8 cellular contexts compared by ENCODE assay signal in genomic region chr2:10301946-10302478, GRCh38. TPM values are rescaled to one million over a fixed set of nuclear protein-coding genes. Genes with fewer than 3 reads are reported as not detected.
DNase-seq lines count a peak whose midpoint lies in the region; ATAC-seq and TF ChIP-seq lines count a peak whose summit lies in the region.

No MANE protein-coding gene starts in this region.

- H3K79me2 ChIP-seq in Loucy (ENCODE audit: insufficient read depth, low read length) (peaks cover 47% of the 10 kb centered on the region), mammary epithelial cell (ENCODE audit: insufficient read depth, low read length) (peaks cover 42% of the 10 kb centered on the region)

- H3K27me3 ChIP-seq in Loucy (ENCODE audit: insufficient read depth, low read length, poor library complexity, severe bottlenecking) (no peaks in the 10 kb centered on the region), mammary epithelial cell (ENCODE audit: insufficient read depth, low read length) (no peaks in the 10 kb centered on the region)

- H3K9ac ChIP-seq in Loucy (ENCODE audit: low read depth, low read length, poor library complexity, severe bottlenecking) (peak overlapping the region; percentile 86), mammary epithelial cell (ENCODE audit: insufficient read depth, low read length) (no peak overlapping the region)

- BruUV-seq in mammary epithelial cell (replicated peaks; lab: Mats Ljungman, UMichigan), result TSS peak; percentile 40

- H3K4me2 ChIP-seq in Loucy (ENCODE audit: low read depth, low read length, poor library complexity, severe bottlenecking) (peak overlapping the region; percentile 96), mammary epithelial cell (ENCODE audit: insufficient read depth, low read depth, low read length) (peak overlapping the region; percentile 83)

- H3K36me3 ChIP-seq in Loucy (ENCODE audit: insufficient read depth, low read length), result no peaks in the 10 kb centered on the region
- no peaks in the 10 kb centered on the region for H3K36me3 ChIP-seq in mammary epithelial cell (ENCODE audit: insufficient read depth, low read length)

- H3K27me3 Mint-ChIP-seq in naive B cell, result no peaks in the 10 kb centered on the region

- TF ChIP-seq CTCF in Loucy (conservative IDR thresholded peaks at IDR 0.05; ENCODE audit: low read length) (no peak), mammary epithelial cell (conservative IDR thresholded peaks at IDR 0.05 in 1 of 2, IDR thresholded peaks at IDR 0.05 in 1 of 2; ENCODE audit: extremely low read depth in 1 of 2, insufficient read depth in 1 of 2, low read depth in 1 of 2, low read length in 2 of 2) (no peak)

- no peaks in the 10 kb centered on the region for H3K9me2 ChIP-seq in Loucy (replicated peaks; ENCODE audit: low read depth, low read length)

- H3F3A ChIP-seq in Loucy (ENCODE audit: low read depth), result no peaks in the 10 kb centered on the region

- peaks cover 56% of the 10 kb centered on the region for H3K4me1 ChIP-seq in Loucy (ENCODE audit: insufficient read depth, low read length, poor library complexity, severe bottlenecking)
- peaks cover 25% of the 10 kb centered on the region for H3K4me1 ChIP-seq in mammary epithelial cell (ENCODE audit: insufficient read depth, low read length)

- DNase-seq in CD1c-positive myeloid dendritic cell (ENCODE audit: extremely low spot score), result peak; percentile 25
- DNase-seq in mammary epithelial cell, result no peak
- DNase-seq in naive B cell, result no peak
- DNase-seq in hepatic stellate cell (ENCODE audit: low spot score), result no peak

- H2AFZ ChIP-seq in Loucy (ENCODE audit: low read length) (peak overlapping the region; percentile 74; the same call in 1 of the 2 replicates), mammary epithelial cell (ENCODE audit: low read depth, low read length) (peak overlapping the region; percentile 62)

- H3K9me3 ChIP-seq in Loucy (ENCODE audit: insufficient read depth, low read depth, low read length) (no peaks in the 10 kb centered on the region), mammary epithelial cell (replicated peaks; ENCODE audit: insufficient read depth, low read length) (no peaks in the 10 kb centered on the region)

- peaks cover 40 to 59% (median 58%) of the 10 kb centered on the region in 3 donors for H3K4me1 Mint-ChIP-seq in naive B cell

- ATAC-seq in naive B cell (ENCODE audit: low read depth in 2 of 2), result no peak
- no peak for ATAC-seq in HG03460 (IDR thresholded peaks at IDR 0.05; ENCODE audit: unreplicated experiment)
- no peak for ATAC-seq in HG03432 (IDR thresholded peaks at IDR 0.05; ENCODE audit: unreplicated experiment)
- ATAC-seq in GM19467 (IDR thresholded peaks at IDR 0.05; ENCODE audit: unreplicated experiment), result no peak

- 18% methylated on average over 8 of the region's 29 CpGs for WGBS in mammary epithelial cell (ENCODE audit: low coverage, missing lambda C conversion rate)

- intact Hi-C loops in mammary epithelial cell (cut with micrococcal nuclease), result loop anchor here (1.0 to 10.0 kb wide), 3 partner anchors 106 to 363 kb away; no protein-coding TSS in a partner anchor

- H3K4me3 Mint-ChIP-seq in naive B cell, result peak overlapping the region; percentile 69 to 97 (median 86)

- peaks cover 26% of the 10 kb centered on the region for H4K20me1 ChIP-seq in Loucy (ENCODE audit: insufficient read depth, low read length, poor library complexity, severe bottlenecking)
- no peaks in the 10 kb centered on the region for H4K20me1 ChIP-seq in mammary epithelial cell (ENCODE audit: insufficient read depth, low read length)

- H3K36me3 Mint-ChIP-seq in naive B cell, result no peaks in the 10 kb centered on the region

- dilution Hi-C loops in mammary epithelial cell (cut with HindIII; ENCODE audit: low sequenced_read_pairs), result no loop called here

- peaks cover 0 to 2% (median 0%) of the 10 kb centered on the region in 7 donors for H3K9me3 Mint-ChIP-seq in naive B cell

- H3K4me3 ChIP-seq in Loucy (ENCODE audit: low read length, poor library complexity, severe bottlenecking) (peak overlapping the region; percentile 77), mammary epithelial cell (replicated peaks in 1 of 3; ENCODE audit: insufficient read depth in 1 of 3, low read depth in 2 of 3, low read length in 3 of 3) (peak overlapping the region in 1 of 3 experiments; percentile 70)

- in situ Hi-C loops in mammary epithelial cell (cut with MboI; ENCODE audit: low sequenced_read_pairs in 2 of 2), result loop anchor here in 1 of 2 donors (10.0 kb wide), 2 partner anchors 103 to 177 kb away; partner anchors contain the start of gene RRM2

- no peak overlapping the region for H3K27ac ChIP-seq in mammary epithelial cell (ENCODE audit: insufficient read depth, low read depth, low read length)

- CTCF ChIA-PET in mammary epithelial cell (lab: Charles Lee; ENCODE audit: low non-redundant PET), result interaction anchor here (0.7 kb wide), 1 partner anchor 146 kb away, joined by 10 read pairs; the partner anchor contains the start of gene ODC1

- peak overlapping the region in 4 of 6 donors; percentile 25 to 87 (median 62) for H3K27ac Mint-ChIP-seq in naive B cell

RNA-seq across cellular contexts. Expression of gene HPCAL1, which starts 0.7 kb away (rescaled TPM):
- 10 to 100 TPM; 26.3 to 82.8 TPM for total RNA-seq in mammary epithelial cell
- polyA plus RNA-seq in mammary epithelial cell (75.1 TPM), naive B cell (ENCODE audit: low read depth in 6 of 6) (10 to 100 TPM; 49.1 to 92.1 (median 66.7) TPM)
- 56.5 TPM for polyA minus RNA-seq in mammary epithelial cell
